Comparison of ENCODE assay signal across 8 cellular contexts in genomic region chr6:92810913-92811312, GRCh38.
DNase-seq lines count a peak whose midpoint lies in the region; ATAC-seq, FAIRE-seq and TF ChIP-seq lines count a peak whose summit lies in the region.

No MANE protein-coding gene starts in this region.

- H3K9me1 ChIP-seq in endothelial cell of umbilical vein (replicated peaks; ENCODE audit: control insufficient read depth, extremely low read depth, insufficient read depth, low read length): no peaks in the 10 kb centered on the region

- peak; percentile 97 for ATAC-seq in GM21825 (IDR thresholded peaks at IDR 0.05; ENCODE audit: unreplicated experiment)

- no peaks in the 10 kb centered on the region for H3K9me3 ChIP-seq in OCI-LY3 (ENCODE audit: insufficient read depth, low read length)
- no peaks in the 10 kb centered on the region for H3K9me3 ChIP-seq in endothelial cell of umbilical vein (replicated peaks; ENCODE audit: control insufficient read depth, insufficient read depth, low read length)
- no peaks in the 10 kb centered on the region for H3K9me3 ChIP-seq in prostate gland

- H3K4me1 ChIP-seq in OCI-LY3 (ENCODE audit: low read length) (peaks cover 9% of the 10 kb centered on the region), endothelial cell of umbilical vein (ENCODE audit: control insufficient read depth, extremely low read depth, insufficient read depth, low read length) (no peaks in the 10 kb centered on the region), prostate gland (replicated peaks) (no peaks in the 10 kb centered on the region)

- POLR2A ChIA-PET in endothelial cell of umbilical vein (lab: Charles Lee): no interaction called here

- intact Hi-C loops in endothelial cell of umbilical vein (cut with micrococcal nuclease): loop anchor here (1.0 kb wide), 2 partner anchors 206 to 613 kb away; no protein-coding TSS in a partner anchor
- intact Hi-C loops in prostate gland (cut with DNase I): loop anchor here (2.0 kb wide), 1 partner anchor 606 kb away; no protein-coding TSS in a partner anchor

- H4K20me1 ChIP-seq in OCI-LY3 (ENCODE audit: insufficient read depth, low read length): no peaks in the 10 kb centered on the region
- H4K20me1 ChIP-seq in endothelial cell of umbilical vein (replicated peaks; ENCODE audit: control insufficient read depth, extremely low read depth, insufficient read depth, low read length): no peaks in the 10 kb centered on the region

- H3K4me3 ChIP-seq in OCI-LY3 (ENCODE audit: low read length) (peak overlapping the region; percentile 7; the same call in 1 of the 2 replicates), endothelial cell of umbilical vein (replicated peaks in 1 of 3; ENCODE audit: insufficient read depth in 1 of 3, low read depth in 1 of 3, low read length in 3 of 3) (no peak overlapping the region), prostate gland (no peak overlapping the region)

- H3K36me3 ChIP-seq in OCI-LY3 (replicated peaks; ENCODE audit: low read depth, low read length): no peaks in the 10 kb centered on the region
- H3K36me3 ChIP-seq in endothelial cell of umbilical vein (ENCODE audit: control insufficient read depth in 2 of 2, extremely low read depth in 1 of 2, insufficient read depth in 2 of 2, low read length in 2 of 2): no peaks in the 10 kb centered on the region
- H3K36me3 ChIP-seq in prostate gland: no peaks in the 10 kb centered on the region

- dilution Hi-C loops in endothelial cell of umbilical vein (cut with MboI; ENCODE audit: extremely low pct_ligation_motif_present, low sequenced_read_pairs): no loop called here

- CTCF ChIA-PET in endothelial cell of umbilical vein (lab: Charles Lee): interaction anchor here (0.6 to 6.4 kb wide), 25 partner anchors 9 to 1729 kb away, joined by 3 to 239 read pairs (median 3); partner anchors contain the start of gene EPHA7

- peak; percentile 56 for FAIRE-seq in endothelial cell of umbilical vein (lab: Jason Lieb, UNC)

- no peaks in the 10 kb centered on the region for H3K27me3 ChIP-seq in OCI-LY3 (ENCODE audit: low read depth, low read length)
- H3K27me3 ChIP-seq in endothelial cell of umbilical vein (ENCODE audit: control insufficient read depth in 2 of 2, insufficient read depth in 2 of 2, low read length in 2 of 2): no peaks in the 10 kb centered on the region
- no peaks in the 10 kb centered on the region for H3K27me3 ChIP-seq in prostate gland (replicated peaks; ENCODE audit: insufficient read depth)

- no TSS peak for BruUV-seq in endothelial cell of umbilical vein (replicated peaks; lab: Mats Ljungman, UMichigan)

- WGBS in prostate gland: 9% methylated on average over 3 of the region's 3 CpGs

- H2AFZ ChIP-seq in OCI-LY3 (ENCODE audit: low read depth, low read length) (no peak overlapping the region), endothelial cell of umbilical vein (ENCODE audit: low read depth, low read length) (no peak overlapping the region)

- H3K79me2 ChIP-seq in OCI-LY3 (ENCODE audit: low read length) (no peaks in the 10 kb centered on the region), endothelial cell of umbilical vein (ENCODE audit: control insufficient read depth, insufficient read depth, low read length) (no peaks in the 10 kb centered on the region)

- no peak overlapping the region for H3K9ac ChIP-seq in OCI-LY3 (ENCODE audit: low read length)
- no peak overlapping the region for H3K9ac ChIP-seq in endothelial cell of umbilical vein (replicated peaks; ENCODE audit: extremely low read depth, insufficient read depth, low read length)

- DNase-seq in NCI-H2107 treated with DMSO at 0.1 percent for 48 hours (lab: John Stamatoyannopoulos, UW; ENCODE audit: unreplicated experiment): peak; percentile 53
- no peak for DNase-seq in NCI-H2107 (lab: John Stamatoyannopoulos, UW)
- peak; percentile 4 for DNase-seq in HuH-7.5 (ENCODE audit: low spot score)
- DNase-seq in endothelial cell of umbilical vein (ENCODE audit: low read depth, low spot score): peak; percentile 45
- peak; percentile 16 for DNase-seq in prostate gland (ENCODE audit: low spot score)
- no peak for DNase-seq in hippocampal formation (lab: John Stamatoyannopoulos, UW)

- H3K4me2 ChIP-seq in OCI-LY3 (ENCODE audit: low read length) (peak overlapping the region; percentile 44), endothelial cell of umbilical vein (ENCODE audit: insufficient read depth, low read length) (no peak overlapping the region)

- H3K27ac ChIP-seq in OCI-LY3 (ENCODE audit: low read length): no peak overlapping the region
- H3K27ac ChIP-seq in endothelial cell of umbilical vein (ENCODE audit: insufficient read depth, low read depth, low read length): no peak overlapping the region
- H3K27ac ChIP-seq in prostate gland: no peak overlapping the region

- TF ChIP-seq CTCF in OCI-LY3 (IDR thresholded peaks at IDR 0.05; ENCODE audit: low read depth, low read length) (peak; percentile 66), endothelial cell of umbilical vein (IDR thresholded peaks at IDR 0.05; ENCODE audit: extremely low read depth in 1 of 2, insufficient read depth in 1 of 2, low read depth in 1 of 2, low read length in 2 of 2) (peak; percentile 50 to 69), prostate gland (IDR thresholded peaks at IDR 0.05) (peak in 3 of 4 experiments; percentile 36 to 59 (median 41))

- TF ChIP-seq POLR2A in endothelial cell of umbilical vein (IDR thresholded peaks at IDR 0.05; ENCODE audit: low read depth, low read length) (no peak), prostate gland (IDR thresholded peaks at IDR 0.05) (no peak)

TF ChIP-seq in endothelial cell of umbilical vein, 7 proteins besides CTCF, POLR2A, EP300 and RAD21:
- TF ChIP-seq EZH2 (IDR thresholded peaks at IDR 0.05; ENCODE audit: borderline replicate concordance, low read depth, low read length, severe bottlenecking) (no peak), MYC (IDR thresholded peaks at IDR 0.05; ENCODE audit: low read depth, low read length) (no peak), POLR2AphosphoS5 (IDR thresholded peaks at IDR 0.05; ENCODE audit: insufficient read depth, low read depth, low read length) (no peak), FOS (IDR thresholded peaks at IDR 0.05; ENCODE audit: borderline replicate concordance, insufficient read depth, low read length) (no peak), GATA2 (IDR thresholded peaks at IDR 0.05; ENCODE audit: insufficient read depth, insufficient read length, low read depth, low read length) (no peak), JUN (IDR thresholded peaks at IDR 0.05; ENCODE audit: borderline replicate concordance, insufficient read depth, insufficient read length, low read depth) (no peak)
- TF ChIP-seq, protein P1, sequence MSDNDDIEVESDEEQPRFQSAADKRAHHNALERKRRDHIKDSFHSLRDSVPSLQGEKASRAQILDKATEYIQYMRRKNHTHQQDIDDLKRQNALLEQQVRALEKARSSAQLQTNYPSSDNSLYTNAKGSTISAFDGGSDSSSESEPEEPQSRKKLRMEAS (IDR thresholded peaks at IDR 0.05; ENCODE audit: insufficient read depth, insufficient read length): no peak

Comparison
In these comparisons a context has a peak if more than half of its experiments do, and no peak if none do; other contexts are left out.
1. DNase-seq: peak in NCI-H2107 treated with DMSO at 0.1 percent for 48 hours (single experiment), HuH-7.5 (single experiment), endothelial cell of umbilical vein (single experiment) and prostate gland (single experiment); none in NCI-H2107 (single experiment) and hippocampal formation (0 of 2).
2. Peak in every context shown above with its lines, with median percentiles within 50 percentile points of each other: CTCF ChIP-seq.